In the genomic region with DNA sequence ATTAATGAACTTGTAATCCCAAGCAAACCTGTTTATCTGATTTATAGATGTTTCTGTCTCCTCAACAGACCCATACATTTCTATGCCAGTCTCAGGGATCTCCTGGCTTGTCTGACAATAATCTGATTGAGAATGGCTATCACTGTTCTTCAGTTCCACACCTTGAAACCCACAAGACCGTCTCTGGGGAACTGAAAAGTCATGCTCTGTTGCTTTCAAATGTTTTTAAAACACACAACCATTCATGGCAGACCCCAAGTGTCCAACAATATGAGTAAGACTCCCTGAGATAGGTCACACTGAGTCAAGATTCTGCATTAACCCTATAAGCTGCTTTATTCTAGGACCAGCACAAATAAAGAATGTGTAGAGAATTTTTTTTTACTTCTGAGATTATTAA, we compare ENCODE assay signal across 16 cellular contexts.
DNase-seq lines count a peak whose midpoint lies in the region; ATAC-seq and TF ChIP-seq lines count a peak whose summit lies in the region.
"Had no signal": no experiment of that assay in that cellular context is flagged by ENCODE, and none has a peak within 500 bp of the region (broad histone marks: within the 10 kb centered on the region; RNA-seq: fewer than 3 reads in every experiment).

No MANE protein-coding gene starts in this region.

- H3K27ac Mint-ChIP-seq in endodermal cell = no peak overlapping the region
- H3K27ac Mint-ChIP-seq: activated CD4-positive, alpha-beta memory T cell treated with anti-CD3 and anti-CD28 coated beads, Interleukin-2, amount 10 ng/mL, durations not matched to agents 7 days and 5 days; activated naive CD8-positive, alpha-beta T cell had no signal

- 97% methylated on average over 1 of the region's 1 CpG; no CpG with 5 or more reads in 1 of the 2 experiments for WGBS in endodermal cell (ENCODE audit: insufficient coverage in 1 of 2, insufficient read length in 1 of 2), 2 experiments

- H3K4me1 ChIP-seq in OCI-LY3 (ENCODE audit: low read length) (peaks cover 14% of the 10 kb centered on the region), Karpas-422 (ENCODE audit: low read length) (no peaks in the 10 kb centered on the region), endodermal cell (ENCODE audit: control insufficient read depth, insufficient read depth, low read length) (no peaks in the 10 kb centered on the region)
- H3K4me1 ChIP-seq: upper lobe of left lung had no signal

- DNase-seq in dermis blood vessel endothelial cell (no peak), Karpas-422 (no peak), endodermal cell (no peak), KBM-7 (no peak)
- DNase-seq: activated CD4-positive, alpha-beta memory T cell treated with anti-CD3 and anti-CD28 coated beads, Interleukin-2, amount 10 ng/mL, durations not matched to agents 7 days and 5 days; caudate nucleus; glutamatergic neuron; kidney glomerular epithelial cell; NCI-H524; upper lobe of left lung had no signal

- H3K27me3 ChIP-seq in OCI-LY3 (ENCODE audit: low read depth, low read length) = peaks cover 46% of the 10 kb centered on the region
- no peaks in the 10 kb centered on the region for H3K27me3 ChIP-seq in Karpas-422 (ENCODE audit: low read length)
- no peaks in the 10 kb centered on the region for H3K27me3 ChIP-seq in endodermal cell (ENCODE audit: control insufficient read depth, insufficient read depth, low read length, poor library complexity, severe bottlenecking)
- H3K27me3 ChIP-seq: upper lobe of left lung had no signal

- no peaks in the 10 kb centered on the region for H3K9me2 ChIP-seq in Karpas-422 (replicated peaks; ENCODE audit: insufficient read depth, low read length)

- H3K36me3 ChIP-seq in OCI-LY3 (replicated peaks; ENCODE audit: low read depth, low read length) (no peaks in the 10 kb centered on the region), Karpas-422 (ENCODE audit: insufficient read depth, low read length) (no peaks in the 10 kb centered on the region), endodermal cell (ENCODE audit: control insufficient read depth, insufficient read depth, low read length) (no peaks in the 10 kb centered on the region)
- H3K36me3 ChIP-seq: upper lobe of left lung had no signal

- ATAC-seq in GM18873 (IDR thresholded peaks at IDR 0.05; ENCODE audit: low FRiP score, unreplicated experiment) (peak; percentile 80), GM21360 (IDR thresholded peaks at IDR 0.05; ENCODE audit: unreplicated experiment) (peak; percentile 84), HG02938 (IDR thresholded peaks at IDR 0.05; ENCODE audit: unreplicated experiment) (peak; percentile 77)
- ATAC-seq: HCT116 had no signal

- no peak overlapping the region for H2AFZ ChIP-seq in OCI-LY3 (ENCODE audit: low read depth, low read length)
- H2AFZ ChIP-seq in Karpas-422 (ENCODE audit: low read length) = no peak overlapping the region

- in situ Hi-C loops in KBM-7 (cut with MboI; ENCODE audit: low pct_unique_long_range_greater_than_20kb, low sequenced_read_pairs) = no loop called here

- H4K20me1 ChIP-seq in OCI-LY3 (ENCODE audit: insufficient read depth, low read length) = no peaks in the 10 kb centered on the region
- no peaks in the 10 kb centered on the region for H4K20me1 ChIP-seq in Karpas-422 (ENCODE audit: insufficient read depth, low read depth, low read length)

- peaks cover 2% of the 10 kb centered on the region for H3K4me1 Mint-ChIP-seq in endodermal cell
- H3K4me1 Mint-ChIP-seq: activated CD4-positive, alpha-beta memory T cell treated with anti-CD3 and anti-CD28 coated beads, Interleukin-2, amount 10 ng/mL, durations not matched to agents 7 days and 5 days had no signal

- no peak overlapping the region for H3K4me3 Mint-ChIP-seq in endodermal cell
- H3K4me3 Mint-ChIP-seq: activated CD4-positive, alpha-beta memory T cell treated with anti-CD3 and anti-CD28 coated beads, Interleukin-2, amount 10 ng/mL, durations not matched to agents 7 days and 5 days; activated naive CD8-positive, alpha-beta T cell had no signal

- no peaks in the 10 kb centered on the region for H3K27me3 Mint-ChIP-seq in endodermal cell (ENCODE audit: insufficient read depth)
- H3K27me3 Mint-ChIP-seq: activated CD4-positive, alpha-beta memory T cell treated with anti-CD3 and anti-CD28 coated beads, Interleukin-2, amount 10 ng/mL, durations not matched to agents 7 days and 5 days had no signal

- H3K4me2 ChIP-seq in OCI-LY3 (ENCODE audit: low read length) (peak overlapping the region; percentile 34), Karpas-422 (ENCODE audit: low read depth, low read length, poor library complexity, severe bottlenecking) (no peak overlapping the region)

- no peak overlapping the region for H3K27ac ChIP-seq in OCI-LY3 (ENCODE audit: low read length)
- no peak overlapping the region for H3K27ac ChIP-seq in Karpas-422 (ENCODE audit: low read length)
- no peak overlapping the region for H3K27ac ChIP-seq in endodermal cell (ENCODE audit: low read depth, low read length)
- H3K27ac ChIP-seq: upper lobe of left lung had no signal

- no peak overlapping the region for H3K4me3 ChIP-seq in OCI-LY3 (ENCODE audit: low read length)
- H3K4me3 ChIP-seq in Karpas-422 (ENCODE audit: low read length) = no peak overlapping the region
- no peak overlapping the region for H3K4me3 ChIP-seq in endodermal cell (ENCODE audit: low read length)
- H3K4me3 ChIP-seq: upper lobe of left lung had no signal

- H3K9me3 Mint-ChIP-seq in endodermal cell = no peaks in the 10 kb centered on the region
- H3K9me3 Mint-ChIP-seq: activated CD4-positive, alpha-beta memory T cell treated with anti-CD3 and anti-CD28 coated beads, Interleukin-2, amount 10 ng/mL, durations not matched to agents 7 days and 5 days had no signal

- H3K79me2 ChIP-seq in OCI-LY3 (ENCODE audit: low read length) = no peaks in the 10 kb centered on the region
- no peaks in the 10 kb centered on the region for H3K79me2 ChIP-seq in Karpas-422 (ENCODE audit: low read length)

- H3K36me3 Mint-ChIP-seq in endodermal cell (ENCODE audit: low read depth) = no peaks in the 10 kb centered on the region
- H3K36me3 Mint-ChIP-seq: activated naive CD8-positive, alpha-beta T cell had no signal

- H3K9me3 ChIP-seq in OCI-LY3 (ENCODE audit: insufficient read depth, low read length) = no peaks in the 10 kb centered on the region
- no peaks in the 10 kb centered on the region for H3K9me3 ChIP-seq in Karpas-422 (ENCODE audit: low read length)
- H3K9me3 ChIP-seq in endodermal cell (ENCODE audit: control insufficient read depth, low read length) = no peaks in the 10 kb centered on the region
- H3K9me3 ChIP-seq: upper lobe of left lung had no signal

- H3K9ac ChIP-seq in OCI-LY3 (ENCODE audit: low read length) = no peak overlapping the region
- no peak overlapping the region for H3K9ac ChIP-seq in Karpas-422 (ENCODE audit: low read length)
- no peak overlapping the region for H3K9ac ChIP-seq in endodermal cell (ENCODE audit: extremely low read depth, low read length, poor library complexity, severe bottlenecking)

- TF ChIP-seq CTCF in OCI-LY3 (IDR thresholded peaks at IDR 0.05; ENCODE audit: low read depth, low read length) (no peak), endodermal cell (conservative IDR thresholded peaks at IDR 0.05) (no peak)
